ENCODE assay signal across 8 cellular contexts in the genomic region with DNA sequence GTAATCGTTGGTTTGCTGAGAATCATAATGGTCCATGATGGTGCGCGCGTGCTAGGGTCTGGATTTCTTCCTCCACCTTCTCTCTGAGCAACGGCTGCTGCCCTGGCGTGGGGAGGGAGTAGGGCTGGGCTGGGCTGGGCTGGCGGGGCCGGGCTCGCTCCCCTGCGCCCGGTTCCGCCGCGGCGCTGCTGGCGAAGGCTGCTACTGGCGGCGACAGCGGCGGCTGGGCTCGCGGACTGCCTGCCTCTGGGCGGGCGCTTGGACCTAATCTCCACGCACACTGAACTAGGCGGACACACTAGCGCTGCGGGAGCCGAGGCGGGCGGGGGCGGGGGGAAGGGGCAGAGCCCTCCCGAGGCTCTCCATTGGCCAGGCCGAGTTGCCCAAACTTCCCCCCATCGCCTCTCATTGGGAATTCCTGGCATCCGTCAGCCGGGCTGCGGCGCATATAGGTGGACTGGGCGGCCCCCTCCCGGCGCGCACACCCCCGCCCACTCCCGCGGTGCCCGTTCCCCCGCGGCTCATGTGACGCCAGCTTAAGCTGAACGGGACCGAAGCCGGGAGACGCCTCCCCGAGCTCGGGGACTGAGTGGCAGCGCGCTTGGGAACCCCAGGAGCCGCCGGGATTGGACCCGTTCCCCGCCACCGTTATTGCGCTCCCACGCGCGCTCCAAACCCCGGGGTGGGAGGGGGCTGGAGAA. TPM values are rescaled to one million over a fixed set of nuclear protein-coding genes. Genes with fewer than 3 reads are reported as not detected.
A peak's percentile ranks its signal among the peaks of the same experiment; 100 is the strongest.
DNase-seq lines count a peak whose midpoint lies in the region; ATAC-seq, FAIRE-seq and TF ChIP-seq lines count a peak whose summit lies in the region.

TSS of gene ACTN1 (minus strand) at position 282 of the 701 bp plus-strand sequence. CDS start at position 36, 246 bp downstream.

- H3K79me2 ChIP-seq in ACC112 (ENCODE audit: control insufficient read depth, insufficient read depth, low read length, unreplicated experiment): peaks cover 50% of the 10 kb centered on the region

- 0 to 1% (median 1%) methylated on average over 36 to 68 of the region's 68 CpGs for WGBS in heart left ventricle, 4 donors
- WGBS in pancreas, 2 donors: 0 to 1% methylated on average over 64 to 68 of the region's 68 CpGs
- 0 to 1% methylated on average over 1 to 44 of the region's 68 CpGs for WGBS in upper lobe of left lung, 2 donors

- H3K27me3 ChIP-seq in ACC112 (ENCODE audit: insufficient read depth, low read length): no peaks in the 10 kb centered on the region
- no peaks in the 10 kb centered on the region for H3K27me3 ChIP-seq in heart left ventricle
- no peaks in the 10 kb centered on the region for H3K27me3 ChIP-seq in pancreas
- no peaks in the 10 kb centered on the region for H3K27me3 ChIP-seq in upper lobe of left lung

- TF ChIP-seq EP300 in upper lobe of left lung (IDR thresholded peaks at IDR 0.05): peak in 1 of 4 donors; percentile 26

- peaks cover 28% of the 10 kb centered on the region for H3K27me3 Mint-ChIP-seq in T-helper 1 cell treated with Interleukin-12 subunit alpha and Interleukin-12 subunit beta and Interleukin-4 antibody, amounts not matched to agents 30 μg/mL and 1 μg/mL, for 36 hours (ENCODE audit: low read depth)

- ATAC-seq in GM19397 (IDR thresholded peaks at IDR 0.05; ENCODE audit: unreplicated experiment): peak; percentile 47
- peak; percentile 86 to 91 (median 89) for ATAC-seq in heart left ventricle
- ATAC-seq in pancreas: peak; percentile 81 to 87 (median 84)
- peak; percentile 89 to 95 for ATAC-seq in upper lobe of left lung (ENCODE audit: low FRiP score in 2 of 2)

- peak within 1 kb of the TSS; percentile 99 for H3K4me3 ChIP-seq in ACC112 (ENCODE audit: low read depth, low read length)
- peak within 1 kb of the TSS; percentile 72 to 100 (median 92) for H3K4me3 ChIP-seq in heart left ventricle
- peak within 1 kb of the TSS; percentile 70 to 94 (median 91) for H3K4me3 ChIP-seq in pancreas
- H3K4me3 ChIP-seq in upper lobe of left lung: peak within 1 kb of the TSS; percentile 71 to 91 (median 85)

- peak within 1 kb of the TSS; percentile 80 for H3K27ac ChIP-seq in ACC112 (ENCODE audit: low read depth, low read length)
- peak within 1 kb of the TSS; percentile 85 to 100 (median 96) for H3K27ac ChIP-seq in heart left ventricle
- H3K27ac ChIP-seq in pancreas: peak within 1 kb of the TSS; percentile 85 to 94 (median 88)
- peak within 1 kb of the TSS; percentile 88 to 95 (median 94) for H3K27ac ChIP-seq in upper lobe of left lung

- H3K4me3 Mint-ChIP-seq in T-helper 1 cell treated with Interleukin-12 subunit alpha and Interleukin-12 subunit beta and Interleukin-4 antibody, amounts not matched to agents 30 μg/mL and 1 μg/mL, for 36 hours: peak within 1 kb of the TSS; percentile 84

- H3K36me3 ChIP-seq in ACC112 (ENCODE audit: insufficient read depth, low read length) (peaks cover 8% of the 10 kb centered on the region; the same call in 1 of the 2 replicates), heart left ventricle (peaks cover 0 to 15% (median 0%) of the 10 kb centered on the region in 9 donors), pancreas (no peaks in the 10 kb centered on the region), upper lobe of left lung (peaks cover 0 to 3% (median 0%) of the 10 kb centered on the region in 4 donors)

- intact Hi-C loops in heart left ventricle (cut with DNase I) (loop anchor here in 9 of 10 donors (1.0 to 10.0 kb wide), 11 partner anchors 37 to 106 kb away; no protein-coding TSS in a partner anchor), pancreas (cut with DNase I) (no loop called here)

- peaks cover 8% of the 10 kb centered on the region for H3K36me3 Mint-ChIP-seq in T-helper 1 cell treated with Interleukin-12 subunit alpha and Interleukin-12 subunit beta and Interleukin-4 antibody, amounts not matched to agents 30 μg/mL and 1 μg/mL, for 36 hours (ENCODE audit: low read depth)

- FAIRE-seq in pancreas (lab: Jason Lieb, UNC): no peak

- H3K4me1 Mint-ChIP-seq in T-helper 1 cell treated with Interleukin-12 subunit alpha and Interleukin-12 subunit beta and Interleukin-4 antibody, amounts not matched to agents 30 μg/mL and 1 μg/mL, for 36 hours (ENCODE audit: low read depth): peaks cover 14% of the 10 kb centered on the region

- no peaks in the 10 kb centered on the region for H3K9me3 Mint-ChIP-seq in T-helper 1 cell treated with Interleukin-12 subunit alpha and Interleukin-12 subunit beta and Interleukin-4 antibody, amounts not matched to agents 30 μg/mL and 1 μg/mL, for 36 hours

- H3K4me1 ChIP-seq in ACC112 (ENCODE audit: control insufficient read depth, insufficient read depth, low read length, unreplicated experiment): peaks cover 53% of the 10 kb centered on the region
- H3K4me1 ChIP-seq in heart left ventricle: peaks cover 15 to 45% (median 36%) of the 10 kb centered on the region in 12 donors
- H3K4me1 ChIP-seq in pancreas: peaks cover 5 to 33% (median 10%) of the 10 kb centered on the region in 3 donors
- H3K4me1 ChIP-seq in upper lobe of left lung: peaks cover 15 to 51% (median 25%) of the 10 kb centered on the region in 4 donors

- TF ChIP-seq CTCF in heart left ventricle (IDR thresholded peaks at IDR 0.05) (no peak), pancreas (IDR thresholded peaks at IDR 0.05) (no peak), upper lobe of left lung (IDR thresholded peaks at IDR 0.05) (peak in 1 of 6 experiments; percentile 10)

- H2AFZ ChIP-seq in ACC112 (ENCODE audit: low read length, unreplicated experiment): peak within 1 kb of the TSS; percentile 63

- TF ChIP-seq POLR2A in heart left ventricle (IDR thresholded peaks at IDR 0.05) (peak in 1 of 2 donors; percentile 92), upper lobe of left lung (IDR thresholded peaks at IDR 0.05) (peak in 3 of 4 donors; percentile 67 to 90 (median 68))

- no peaks in the 10 kb centered on the region for H3K9me3 ChIP-seq in heart left ventricle
- H3K9me3 ChIP-seq in pancreas: no peaks in the 10 kb centered on the region
- H3K9me3 ChIP-seq in upper lobe of left lung: no peaks in the 10 kb centered on the region

- peak within 1 kb of the TSS; percentile 69 for H3K27ac Mint-ChIP-seq in T-helper 1 cell treated with Interleukin-12 subunit alpha and Interleukin-12 subunit beta and Interleukin-4 antibody, amounts not matched to agents 30 μg/mL and 1 μg/mL, for 36 hours

- DNase-seq in NCI-H146 treated with DMSO at 0.1 percent for 48 hours (lab: John Stamatoyannopoulos, UW; ENCODE audit: unreplicated experiment): peak; percentile 87
- peak in 55 of 56 donors; percentile 9 to 94 (median 75) for DNase-seq in amygdala (lab: John Stamatoyannopoulos, UW)
- DNase-seq in heart left ventricle: peak; percentile 94 to 96 (median 95)
- DNase-seq in pancreas: peak; percentile 93 to 96 (median 94)
- peak; percentile 96 to 98 for DNase-seq in upper lobe of left lung

RNA-seq across cellular contexts. Expression of gene ACTN1, which starts in this region (rescaled TPM):
- total RNA-seq in heart left ventricle (100 to 1,000 TPM in 6 of 9 donors, 10 to 100 TPM in 3; 63.6 to 252 (median 110) TPM), pancreas (100 to 1,000 TPM in 2 of 6 donors, 10 to 100 TPM in 4; 41.4 to 133 (median 50.9) TPM), upper lobe of left lung (100 to 1,000 TPM; 117 to 195 (median 157) TPM)
- polyA plus RNA-seq in heart left ventricle (10 to 100 TPM; 48.4 to 88.2 TPM), pancreas (10 to 100 TPM; 24.4 to 47.3 TPM)

Comparison
In these comparisons a context has a peak if more than half of its experiments do, and no peak if none do; other contexts are left out.
1. Peak in every context shown above with its lines: DNase-seq, ATAC-seq, H3K4me3 ChIP-seq and H3K27ac ChIP-seq.
2. intact Hi-C loops: an anchor here in heart left ventricle (1.0 to 10.0 kb wide); none called in pancreas.